18 cellular contexts compared by ENCODE assay signal in genomic region chr13:35848868-35849644, GRCh38.
DNase-seq lines count a peak whose midpoint lies in the region; ATAC-seq and TF ChIP-seq lines count a peak whose summit lies in the region.
"Had no signal": no experiment of that assay in that cellular context is flagged by ENCODE, and none has a peak within 500 bp of the region (broad histone marks: within the 10 kb centered on the region; RNA-seq: fewer than 3 reads in every experiment).

No MANE protein-coding gene starts in this region.

- H2BK5ac ChIP-seq in mesenchymal stem cell (ENCODE audit: low read depth, low read length, poor library complexity, severe bottlenecking), result no peak overlapping the region

- H4K20me1 ChIP-seq in GM23248 (ENCODE audit: insufficient read depth), result no peaks in the 10 kb centered on the region

- H4K8ac ChIP-seq in mesenchymal stem cell (ENCODE audit: low read length), result no peak overlapping the region

- H3K23ac ChIP-seq in mesenchymal stem cell (ENCODE audit: low read length in 2 of 2), result no peak overlapping the region

- H3K18ac ChIP-seq in mesenchymal stem cell (ENCODE audit: low read depth in 1 of 2, low read length in 2 of 2), result no peak overlapping the region

- H2BK12ac ChIP-seq in mesenchymal stem cell (ENCODE audit: low read length in 2 of 2), result no peak overlapping the region

- no peaks in the 10 kb centered on the region for H3K79me1 ChIP-seq in mesenchymal stem cell (replicated peaks; ENCODE audit: low read length, poor library complexity, severe bottlenecking)

- no peak overlapping the region for H2BK120ac ChIP-seq in mesenchymal stem cell (ENCODE audit: low read depth, low read length)

- no peaks in the 10 kb centered on the region for H3K79me2 ChIP-seq in GM23248 (ENCODE audit: insufficient read depth)

- no peak overlapping the region for H3K4me2 ChIP-seq in GM23248 (ENCODE audit: unreplicated experiment)
- no peak overlapping the region for H3K4me2 ChIP-seq in mesenchymal stem cell (ENCODE audit: low read length, poor library complexity, severe bottlenecking)
- H3K4me2 ChIP-seq: SK-N-SH had no signal

- 62 to 70% methylated on average over 4 of the region's 4 CpGs for WGBS in GM23248 (ENCODE audit: low coverage in 1 of 2, low lambda C conversion rate in 2 of 2, missing lambda C conversion rate in 2 of 2), 2 experiments
- WGBS in mesenchymal stem cell, result no CpG with 5 or more reads among the region's 4 CpGs
- 48% methylated on average over 4 of the region's 4 CpGs for WGBS in transverse colon (ENCODE audit: low coverage in 1 of 2), 2 donors

- no peak overlapping the region for H3K4ac ChIP-seq in mesenchymal stem cell (ENCODE audit: low read depth in 1 of 2, low read length in 2 of 2)

- H3K27me3 ChIP-seq in GM23248 (replicated peaks; ENCODE audit: insufficient read depth) (no peaks in the 10 kb centered on the region), mesenchymal stem cell (ENCODE audit: control insufficient read depth in 1 of 2, insufficient read depth in 1 of 2, low read length in 2 of 2) (no peaks in the 10 kb centered on the region), transverse colon (no peaks in the 10 kb centered on the region)
- H3K27me3 ChIP-seq: MG63 had no signal

- no peak for ATAC-seq in GM18858 (IDR thresholded peaks at IDR 0.05; ENCODE audit: unreplicated experiment)
- ATAC-seq: HCT116 had no signal

- H3K27ac ChIP-seq in GM23248 (no peak overlapping the region), mesenchymal stem cell (ENCODE audit: low read length, poor library complexity, severe bottlenecking) (no peak overlapping the region), transverse colon (peak overlapping the region in 3 of 4 donors; percentile 16 to 33 (median 28))

- H3K4me3 ChIP-seq in GM23248 (no peak overlapping the region), mesenchymal stem cell (ENCODE audit: insufficient read depth in 1 of 2, low read depth in 1 of 2, low read length in 2 of 2) (no peak overlapping the region), transverse colon (no peak overlapping the region)
- H3K4me3 ChIP-seq: MG63 had no signal

- no peak overlapping the region for H3K14ac ChIP-seq in mesenchymal stem cell (ENCODE audit: low read length in 2 of 2)

- H3K4me1 ChIP-seq in GM23248 (ENCODE audit: insufficient read depth) (no peaks in the 10 kb centered on the region), mesenchymal stem cell (ENCODE audit: control insufficient read depth, insufficient read depth, low read depth, low read length) (no peaks in the 10 kb centered on the region), transverse colon (no peaks in the 10 kb centered on the region)

- no peak overlapping the region for H3K9ac ChIP-seq in GM23248
- H3K9ac ChIP-seq in mesenchymal stem cell (ENCODE audit: low read length), result peak overlapping the region; percentile 39
- H3K9ac ChIP-seq: SK-N-SH had no signal

- in situ Hi-C loops in GM23248 (cut with MboI) (no loop called here), transverse colon (cut with MboI; ENCODE audit: low pct_ligation_motif_present in 1 of 4, low pct_unique_long_range_greater_than_20kb in 1 of 4, low sequenced_read_pairs in 3 of 4) (no loop called here)

- TF ChIP-seq POLR2A in transverse colon (IDR thresholded peaks at IDR 0.05), result no peak

- H2AFZ ChIP-seq in GM23248 (peak overlapping the region; percentile 35; the same call in 1 of the 2 replicates), mesenchymal stem cell (ENCODE audit: low read depth, low read length) (no peak overlapping the region)

- no peak for TF ChIP-seq EP300 in transverse colon (IDR thresholded peaks at IDR 0.05; ENCODE audit: low read depth)

- H3F3A ChIP-seq in GM23248 (ENCODE audit: insufficient read depth), result no peaks in the 10 kb centered on the region

- H2AK5ac ChIP-seq in mesenchymal stem cell (ENCODE audit: low read length, severe bottlenecking), result no peak overlapping the region

- no peaks in the 10 kb centered on the region; the same call in 1 of the 2 replicates for H3K9me2 ChIP-seq in GM23248 (ENCODE audit: insufficient read depth)
- H3K9me2 ChIP-seq: SK-N-SH had no signal

- TF ChIP-seq CTCF in transverse colon (IDR thresholded peaks at IDR 0.05), result no peak

- H3K36me3 ChIP-seq in GM23248 (ENCODE audit: low read depth), result no peaks in the 10 kb centered on the region
- peaks cover 0 to 27% of the 10 kb centered on the region in 2 experiments for H3K36me3 ChIP-seq in mesenchymal stem cell (ENCODE audit: control insufficient read depth in 1 of 2, insufficient read depth in 2 of 2, low read depth in 1 of 2, low read length in 2 of 2)
- no peaks in the 10 kb centered on the region for H3K36me3 ChIP-seq in transverse colon
- H3K36me3 ChIP-seq: MG63 had no signal

- intact Hi-C loops in transverse colon (cut with DNase I; ENCODE audit: low total_unique reads), result no loop called here

- DNase-seq in GM23248, result no peak
- peak; percentile 46 for DNase-seq in cerebellar cortex (ENCODE audit: low spot score)
- no peak for DNase-seq in mesenchymal stem cell
- no peak for DNase-seq in transverse colon
- no peak for DNase-seq in DMS 273 treated with DMSO at 0.1 percent for 48 hours (lab: John Stamatoyannopoulos, UW)
- no peak for DNase-seq in foreskin melanocyte
- DNase-seq: DMS79 treated with DMSO at 0.1 percent for 48 hours; Kasumi-1; MG63; NCI-H1048; NCI-H1436; NCI-H2029; NCI-H446 treated with DMSO at 0.1 percent for 48 hours; NCI-H748 treated with DMSO at 0.1 percent for 48 hours; NK-92 treated with Interleukin-12 subunit alpha and Interleukin-12 subunit beta, amount 100 ng/mL, for 24 hours; SK-N-SH had no signal

- no peaks in the 10 kb centered on the region for H3K9me3 ChIP-seq in GM23248 (ENCODE audit: low read depth)
- no peaks in the 10 kb centered on the region for H3K9me3 ChIP-seq in mesenchymal stem cell (ENCODE audit: control insufficient read depth, low read length)
- no peaks in the 10 kb centered on the region for H3K9me3 ChIP-seq in transverse colon
- H3K9me3 ChIP-seq: MG63, SK-N-SH had no signal

- H4K91ac ChIP-seq in mesenchymal stem cell (ENCODE audit: low read length), result no peak overlapping the region

- no peak overlapping the region for H2BK15ac ChIP-seq in mesenchymal stem cell (ENCODE audit: low read depth, poor library complexity, severe bottlenecking)

Comparison
In these comparisons a context has a peak if more than half of its experiments do, and no peak if none do; other contexts are left out.
1. H3K27ac ChIP-seq: peak in transverse colon (3 of 4); none in GM23248 (single experiment) and mesenchymal stem cell (single experiment).